ENCODE assay signal across 10 cellular contexts in the genomic region with DNA sequence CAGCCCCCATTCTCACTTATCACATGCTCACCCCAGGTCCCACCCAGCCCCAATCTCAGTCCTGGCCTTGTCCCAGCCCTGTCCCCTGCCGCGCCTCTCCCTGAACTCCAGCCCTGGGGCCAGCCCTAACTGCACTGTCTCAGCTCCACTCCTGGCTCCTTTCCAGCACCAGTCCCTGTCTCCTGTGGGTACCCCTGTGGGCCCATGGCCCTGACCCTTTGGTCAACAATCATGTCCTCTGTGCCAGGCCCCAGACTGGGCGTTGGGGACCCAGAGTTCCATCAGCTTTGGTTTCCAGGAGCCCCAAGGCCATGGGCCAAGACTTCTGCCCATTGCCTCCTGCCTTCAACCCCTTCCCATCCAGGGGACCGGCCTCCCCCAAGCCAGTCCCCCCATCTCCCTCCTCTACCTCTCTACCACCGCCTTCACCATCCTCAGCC. TPM values are rescaled to one million over a fixed set of nuclear protein-coding genes. Genes with fewer than 3 reads are reported as not detected.
DNase-seq lines count a peak whose midpoint lies in the region; ATAC-seq and TF ChIP-seq lines count a peak whose summit lies in the region.
"Had no signal": no experiment of that assay in that cellular context is flagged by ENCODE, and none has a peak within 500 bp of the region (broad histone marks: within the 10 kb centered on the region; RNA-seq: fewer than 3 reads in every experiment).

No MANE protein-coding gene starts in this region.

- H3K36me3 Mint-ChIP-seq in nephron progenitor cell (ENCODE audit: low read depth) = no peaks in the 10 kb centered on the region

- H3K27me3 ChIP-seq in BLaER1 treated with 17β-estradiol and CSF1 and Interleukin-3, amounts not matched to agents 10 nM and 100 nM = no peaks in the 10 kb centered on the region

- intact Hi-C loops in left colon (cut with DNase I, micrococcal nuclease) = loop anchor here (10.0 kb wide), 2 partner anchors 67 to 77 kb away; a partner anchor contains a TSS

- H4K20me1 ChIP-seq in BLaER1 treated with 17β-estradiol and CSF1 and Interleukin-3, amounts not matched to agents 10 nM and 100 nM = peaks cover 23 to 45% (median 39%) of the 10 kb centered on the region in 11 experiments; a peak in 21 of 22 replicates

- peak overlapping the region; percentile 95 to 100 (median 99) for H3K9ac ChIP-seq in BLaER1 treated with 17β-estradiol and CSF1 and Interleukin-3, amounts not matched to agents 10 nM and 100 nM

- H3K4me3 Mint-ChIP-seq in nephron progenitor cell = no peak overlapping the region

- no peak for DNase-seq in nephron progenitor cell
- no peak for DNase-seq in left colon
- DNase-seq in stimulated activated CD4-positive, alpha-beta T cell treated with anti-CD3 and anti-CD28 coated beads, Interleukin-2, amount 100 ng/mL, for 48 hours = no peak
- no peak for DNase-seq in HPDE6-E6E7 (ENCODE audit: extremely low spot score)

- H3K4me1 ChIP-seq in BLaER1 treated with 17β-estradiol and CSF1 and Interleukin-3, amounts not matched to agents 10 nM and 100 nM = peaks cover 52 to 73% (median 59%) of the 10 kb centered on the region in 10 experiments

- peak; percentile 12 for ATAC-seq in HG03175 (IDR thresholded peaks at IDR 0.05; ENCODE audit: unreplicated experiment)
- ATAC-seq in HG03521 (IDR thresholded peaks at IDR 0.05; ENCODE audit: unreplicated experiment) = no peak
- no peak for ATAC-seq in left colon

- H3K4me3 ChIP-seq in BLaER1 treated with 17β-estradiol and CSF1 and Interleukin-3, amounts not matched to agents 10 nM and 100 nM = peak overlapping the region; percentile 76 to 99 (median 91)

- H3K27ac Mint-ChIP-seq in nephron progenitor cell = peak overlapping the region; percentile 57

- peak overlapping the region; percentile 94 to 100 (median 99) for H3K27ac ChIP-seq in BLaER1 treated with 17β-estradiol and CSF1 and Interleukin-3, amounts not matched to agents 10 nM and 100 nM
- peak overlapping the region; percentile 49 for H3K27ac ChIP-seq in cingulate gyrus (ENCODE audit: low read depth, low read length)

- H3K9me3 ChIP-seq in BLaER1 treated with 17β-estradiol and CSF1 and Interleukin-3, amounts not matched to agents 10 nM and 100 nM (replicated peaks in 1 of 11) = no peaks in the 10 kb centered on the region

- H3K4me2 ChIP-seq in BLaER1 treated with 17β-estradiol and CSF1 and Interleukin-3, amounts not matched to agents 10 nM and 100 nM = peak overlapping the region; percentile 90 to 100 (median 98)

- H3K36me3 ChIP-seq in BLaER1 treated with 17β-estradiol and CSF1 and Interleukin-3, amounts not matched to agents 10 nM and 100 nM = peaks cover 32 to 73% (median 56%) of the 10 kb centered on the region in 11 experiments

- H3K27me3 Mint-ChIP-seq in nephron progenitor cell (ENCODE audit: low read depth, poor library complexity) = no peaks in the 10 kb centered on the region

- peaks cover 28% of the 10 kb centered on the region for H3K4me1 Mint-ChIP-seq in nephron progenitor cell

- H3K9me3 Mint-ChIP-seq in nephron progenitor cell = no peaks in the 10 kb centered on the region

- TF ChIP-seq CTCF in nephron progenitor cell (IDR thresholded peaks at IDR 0.05) = no peak

RNA-seq across cellular contexts. Expression of a gene that starts 0.8 kb away (rescaled TPM):
- total RNA-seq in left colon = 10 to 100 TPM in 1 of 2 donors, 1 to 10 TPM in 1; 5.0 to 15.8 TPM
- total RNA-seq: dermis microvascular lymphatic vessel endothelial cell, HT1080 had no signal

RNA-seq across cellular contexts. Expression of a gene that starts 25.1 kb away (rescaled TPM):
- total RNA-seq in left colon = not detected
- total RNA-seq: dermis microvascular lymphatic vessel endothelial cell, HT1080 had no signal

RNA-seq across cellular contexts. Expression of a gene that starts 30.8 kb away (rescaled TPM):
- 10 to 100 TPM; 17.9 to 20.2 TPM for total RNA-seq in left colon

RNA-seq across cellular contexts. Expression of a gene that starts 48.6 kb away (rescaled TPM):
- total RNA-seq in left colon = 10 to 100 TPM; 74.8 to 82.5 TPM
